7 cellular contexts compared by ENCODE assay signal in the genomic region with DNA sequence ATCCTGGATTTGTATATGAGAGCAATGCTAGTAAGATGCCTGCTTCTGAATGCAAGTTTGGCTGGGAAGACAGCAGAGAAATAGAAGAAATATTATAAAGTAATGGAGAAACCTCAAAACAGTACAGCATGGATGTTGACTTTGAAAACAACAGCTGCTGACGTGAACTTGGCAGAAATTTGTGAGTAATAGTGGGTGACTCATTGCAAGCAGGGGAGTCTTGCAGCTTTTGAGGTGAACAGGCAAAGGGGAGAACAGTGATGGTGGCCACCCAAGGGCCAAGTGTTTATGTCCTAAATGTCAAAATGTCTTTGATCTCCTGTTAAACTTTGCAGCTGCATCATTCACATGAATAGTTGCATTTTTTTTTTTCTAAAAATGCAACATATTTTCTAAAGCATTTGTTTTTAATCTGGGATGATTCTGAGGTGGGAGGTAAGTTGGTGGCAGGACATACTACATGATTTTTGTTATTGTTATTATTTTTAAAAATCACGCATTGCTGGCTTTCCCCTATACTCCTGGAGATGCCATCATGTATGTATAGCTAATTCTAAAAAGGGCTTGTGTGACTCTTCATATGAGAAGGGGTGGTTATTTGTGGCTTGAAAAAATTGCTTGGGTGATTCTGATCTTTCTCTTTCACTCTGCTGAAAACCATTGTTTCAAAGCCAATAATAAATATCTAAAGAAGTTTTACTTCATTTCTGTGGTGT.
A peak's percentile ranks its signal among the peaks of the same experiment; 100 is the strongest.
DNase-seq lines count a peak whose midpoint lies in the region; ATAC-seq and TF ChIP-seq lines count a peak whose summit lies in the region.
"Not testable (repeated sequence)": the region's sequence is repeated elsewhere in the genome, so short reads cannot be mapped to it uniquely, and the experiment has no call there.

No MANE protein-coding gene starts in this region.

- H3K27me3 ChIP-seq in SJSA1 (replicated peaks): not testable (repeated sequence)

- peaks cover 22% of the 10 kb centered on the region for H3K4me1 ChIP-seq in SJSA1 (replicated peaks)

- peak; percentile 80 for ATAC-seq in GM18868 (IDR thresholded peaks at IDR 0.05; ENCODE audit: unreplicated experiment)
- peak; percentile 77 for ATAC-seq in GM21528 (IDR thresholded peaks at IDR 0.05; ENCODE audit: low FRiP score, unreplicated experiment)
- peak; percentile 76 for ATAC-seq in HG02870 (IDR thresholded peaks at IDR 0.05; ENCODE audit: unreplicated experiment)
- peak; percentile 73 for ATAC-seq in HG03439 (IDR thresholded peaks at IDR 0.05; ENCODE audit: unreplicated experiment)

- not testable (repeated sequence) for H3K4me3 ChIP-seq in SJSA1; fibroblast of villous mesenchyme (ENCODE audit: low read depth, low read length)

- not testable (repeated sequence) for H3K9me3 ChIP-seq in SJSA1 (replicated peaks)

- not testable (repeated sequence) for TF ChIP-seq CTCF in fibroblast of villous mesenchyme (IDR thresholded peaks at IDR 0.05; ENCODE audit: insufficient read depth, low read depth, low read length)

- H3K27ac ChIP-seq in SJSA1: peak overlapping the region; percentile 83

- DNase-seq in SJSA1 (ENCODE audit: low read depth in 1 of 2, low spot score in 2 of 2) (peak; percentile 71 to 79), astrocyte of the hippocampus (ENCODE audit: low read depth, low spot score) (peak; percentile 54), fibroblast of villous mesenchyme (ENCODE audit: low read depth) (peak; percentile 73)

- H3K36me3 ChIP-seq in SJSA1: peaks cover 10% of the 10 kb centered on the region
